ENCODE assay signal across 1 cellular context in the genomic region with DNA sequence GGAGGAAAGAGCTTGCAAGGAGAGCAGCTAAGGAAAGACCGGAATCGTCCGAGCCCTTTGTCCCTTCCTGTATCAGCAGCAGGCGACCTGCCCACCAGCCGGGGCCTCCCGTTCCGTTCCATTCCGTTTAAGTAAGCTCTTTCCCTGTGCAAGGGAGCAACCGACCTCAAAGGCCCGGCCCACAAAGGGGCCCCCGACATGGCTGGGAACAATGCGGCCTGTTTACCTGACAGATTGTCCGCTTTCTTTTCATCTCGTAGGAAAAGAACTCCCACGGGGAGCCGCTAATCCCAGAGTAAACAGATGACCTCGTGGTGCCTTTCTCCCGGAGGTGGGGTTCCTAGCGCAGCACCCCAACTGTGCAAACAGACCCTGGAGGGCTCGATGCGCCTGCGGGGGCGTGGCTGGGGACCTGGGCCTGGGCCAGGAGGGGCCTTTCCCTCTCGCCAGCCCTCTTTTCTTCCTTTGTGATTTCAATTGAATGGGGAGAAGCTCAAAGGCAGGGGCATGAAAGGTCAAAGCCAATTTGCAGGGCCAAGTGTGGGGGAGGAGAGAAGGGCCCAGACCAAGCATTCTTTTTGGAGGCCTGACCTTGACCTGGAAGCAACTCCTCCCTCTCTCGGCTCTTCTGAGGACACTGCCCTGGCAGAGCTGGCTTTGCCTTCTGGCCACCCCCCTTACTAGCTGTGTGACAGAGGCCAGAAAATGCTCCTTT.
TF ChIP-seq lines count a peak whose summit lies in the region.

No MANE protein-coding gene starts in this region.

TF ChIP-seq in HepG2, 621 proteins besides CTCF, POLR2A, EP300 and RAD21 (continued from another document):
- TF ChIP-seq, protein P1, sequence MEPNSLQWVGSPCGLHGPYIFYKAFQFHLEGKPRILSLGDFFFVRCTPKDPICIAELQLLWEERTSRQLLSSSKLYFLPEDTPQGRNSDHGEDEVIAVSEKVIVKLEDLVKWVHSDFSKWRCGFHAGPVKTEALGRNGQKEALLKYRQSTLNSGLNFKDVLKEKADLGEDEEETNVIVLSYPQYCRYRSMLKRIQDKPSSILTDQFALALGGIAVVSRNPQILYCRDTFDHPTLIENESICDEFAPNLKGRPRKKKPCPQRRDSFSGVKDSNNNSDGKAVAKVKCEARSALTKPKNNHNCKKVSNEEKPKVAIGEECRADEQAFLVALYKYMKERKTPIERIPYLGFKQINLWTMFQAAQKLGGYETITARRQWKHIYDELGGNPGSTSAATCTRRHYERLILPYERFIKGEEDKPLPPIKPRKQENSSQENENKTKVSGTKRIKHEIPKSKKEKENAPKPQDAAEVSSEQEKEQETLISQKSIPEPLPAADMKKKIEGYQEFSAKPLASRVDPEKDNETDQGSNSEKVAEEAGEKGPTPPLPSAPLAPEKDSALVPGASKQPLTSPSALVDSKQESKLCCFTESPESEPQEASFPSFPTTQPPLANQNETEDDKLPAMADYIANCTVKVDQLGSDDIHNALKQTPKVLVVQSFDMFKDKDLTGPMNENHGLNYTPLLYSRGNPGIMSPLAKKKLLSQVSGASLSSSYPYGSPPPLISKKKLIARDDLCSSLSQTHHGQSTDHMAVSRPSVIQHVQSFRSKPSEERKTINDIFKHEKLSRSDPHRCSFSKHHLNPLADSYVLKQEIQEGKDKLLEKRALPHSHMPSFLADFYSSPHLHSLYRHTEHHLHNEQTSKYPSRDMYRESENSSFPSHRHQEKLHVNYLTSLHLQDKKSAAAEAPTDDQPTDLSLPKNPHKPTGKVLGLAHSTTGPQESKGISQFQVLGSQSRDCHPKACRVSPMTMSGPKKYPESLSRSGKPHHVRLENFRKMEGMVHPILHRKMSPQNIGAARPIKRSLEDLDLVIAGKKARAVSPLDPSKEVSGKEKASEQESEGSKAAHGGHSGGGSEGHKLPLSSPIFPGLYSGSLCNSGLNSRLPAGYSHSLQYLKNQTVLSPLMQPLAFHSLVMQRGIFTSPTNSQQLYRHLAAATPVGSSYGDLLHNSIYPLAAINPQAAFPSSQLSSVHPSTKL (CRISPR knock-in tag; IDR thresholded peaks at IDR 0.05), result peak; percentile 99
- TF ChIP-seq ZFP90 (CRISPR knock-in tag; IDR thresholded peaks at IDR 0.05; ENCODE audit: borderline replicate concordance) (peak; percentile 97), NPAS2 (CRISPR knock-in tag; IDR thresholded peaks at IDR 0.05; ENCODE audit: borderline replicate concordance) (peak; percentile 72; the same call in 1 of the 2 replicates), U2AF1 (optimal IDR thresholded peaks at IDR 0.05; ENCODE audit: low read depth, low read length) (peak; percentile 96), XRCC5 (optimal IDR thresholded peaks at IDR 0.05; ENCODE audit: low read length) (peak; percentile 97), ZNF136 (CRISPR knock-in tag; IDR thresholded peaks at IDR 0.05; ENCODE audit: low read depth) (no peak), MIXL1 (CRISPR knock-in tag; IDR thresholded peaks at IDR 0.05) (peak; percentile 90)
- TF ChIP-seq, protein P2, sequence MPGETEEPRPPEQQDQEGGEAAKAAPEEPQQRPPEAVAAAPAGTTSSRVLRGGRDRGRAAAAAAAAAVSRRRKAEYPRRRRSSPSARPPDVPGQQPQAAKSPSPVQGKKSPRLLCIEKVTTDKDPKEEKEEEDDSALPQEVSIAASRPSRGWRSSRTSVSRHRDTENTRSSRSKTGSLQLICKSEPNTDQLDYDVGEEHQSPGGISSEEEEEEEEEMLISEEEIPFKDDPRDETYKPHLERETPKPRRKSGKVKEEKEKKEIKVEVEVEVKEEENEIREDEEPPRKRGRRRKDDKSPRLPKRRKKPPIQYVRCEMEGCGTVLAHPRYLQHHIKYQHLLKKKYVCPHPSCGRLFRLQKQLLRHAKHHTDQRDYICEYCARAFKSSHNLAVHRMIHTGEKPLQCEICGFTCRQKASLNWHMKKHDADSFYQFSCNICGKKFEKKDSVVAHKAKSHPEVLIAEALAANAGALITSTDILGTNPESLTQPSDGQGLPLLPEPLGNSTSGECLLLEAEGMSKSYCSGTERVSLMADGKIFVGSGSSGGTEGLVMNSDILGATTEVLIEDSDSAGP (CRISPR knock-in tag; IDR thresholded peaks at IDR 0.05; ENCODE audit: borderline replicate concordance), result peak; percentile 97; the same call in 1 of the 2 replicates
TF ChIP-seq in HepG2: peak in this region for 468.
